Comparison of ENCODE assay signal across 18 cellular contexts in genomic region chr3:8020459-8020858, GRCh38.
"Had no signal": no experiment of that assay in that cellular context is flagged by ENCODE, and none has a peak within 500 bp of the region (broad histone marks: within the 10 kb centered on the region; RNA-seq: fewer than 3 reads in every experiment).

No MANE protein-coding gene starts in this region.

- ATAC-seq: activated CD8-positive, alpha-beta T cell treated with anti-CD3 and anti-CD28 coated beads, Interleukin-2, amount 10 ng/mL, durations not matched to agents 7 days and 5 days; lower lobe of right lung had no signal

- H3K36me3 ChIP-seq: lower lobe of right lung, sigmoid colon, upper lobe of left lung, WERI-Rb-1 had no signal

- H3K4me3 ChIP-seq: lower lobe of right lung, sigmoid colon, testis, upper lobe of left lung had no signal

- DNase-seq: activated CD4-positive, alpha-beta T cell treated with anti-CD3 and anti-CD28 coated beads for 1 hour; activated CD4-positive, alpha-beta T cell treated with anti-CD3 and anti-CD28 coated beads, Interleukin-2, amount 50 U/mL, for 1 hour; activated CD8-positive, alpha-beta T cell treated with anti-CD3 and anti-CD28 coated beads, Interleukin-2, amount 10 ng/mL, durations not matched to agents 7 days and 5 days; activated gamma-delta T cell; anterior cingulate cortex; kidney; lower lobe of right lung; mesendoderm; naive B cell; occipital lobe; sigmoid colon; stimulated activated CD4-positive, alpha-beta T cell treated with anti-CD3 and anti-CD28 coated beads, Interleukin-2, amount 100 ng/mL, for 48 hours; stimulated activated CD8-positive, alpha-beta memory T cell treated with anti-CD3 and anti-CD28 coated beads, Interleukin-4, amount 100 ng/mL, for 48 hours; stimulated activated naive CD4-positive, alpha-beta T cell; testis; upper lobe of left lung; WERI-Rb-1 had no signal

- H3K27ac ChIP-seq: epithelial cell of prostate, lower lobe of right lung, sigmoid colon, testis, upper lobe of left lung, WERI-Rb-1 had no signal

- H3K27me3 ChIP-seq: sigmoid colon, testis, upper lobe of left lung had no signal

- H3K4me1 ChIP-seq: lower lobe of right lung, sigmoid colon, testis, upper lobe of left lung had no signal

- H3K9me3 ChIP-seq: lower lobe of right lung, testis had no signal
